In genomic region chr7:26199301-26200112, GRCh38 we compare ENCODE assay signal across 8 cellular contexts. TPM values are rescaled to one million over a fixed set of nuclear protein-coding genes. Genes with fewer than 3 reads are reported as not detected.
A peak's percentile ranks its signal among the peaks of the same experiment; 100 is the strongest.
DNase-seq lines count a peak whose midpoint lies in the region; ATAC-seq and TF ChIP-seq lines count a peak whose summit lies in the region.

No MANE protein-coding gene starts in this region.

- ATAC-seq in HG03280 (IDR thresholded peaks at IDR 0.05; ENCODE audit: unreplicated experiment): no peak

- peak overlapping the region; percentile 98 to 100 (median 100) for H3K27ac ChIP-seq in dorsolateral prefrontal cortex

- intact Hi-C loops in dorsolateral prefrontal cortex (cut with DNase I): loop anchor here (1.0 to 10.0 kb wide), 8 partner anchors 47 to 305 kb away; partner anchors contain the start of genes NFE2L3 (in 1 of the 2) and SNX10 (in 1 of the 2)

- peak overlapping the region; percentile 72 to 100 (median 96) for H3K4me3 ChIP-seq in dorsolateral prefrontal cortex

- CTCF ChIA-PET in HEK293T (lab: Yijun Ruan, JAX): interaction anchor here (0.6 to 3.4 kb wide), 3 partner anchors 36 to 915 kb away, joined by 3 to 13 read pairs (median 4); no protein-coding TSS in a partner anchor

- DNase-seq in DMS79 (lab: John Stamatoyannopoulos, UW): peak; percentile 54
- peak; percentile 52 for DNase-seq in NCI-H1105 (lab: John Stamatoyannopoulos, UW)
- DNase-seq in activated CD4-positive, alpha-beta T cell treated with anti-CD3 and anti-CD28 coated beads, Interleukin-2, amount 50 U/mL, for 48 hours: peak; percentile 58 to 67
- DNase-seq in dorsolateral prefrontal cortex: peak in 9 of 10 donors; percentile 47 to 70 (median 62)
- peak; percentile 55 to 74 for DNase-seq in lung microvascular endothelial cell (ENCODE audit: low read depth in 2 of 2)
- peak; percentile 44 for DNase-seq in stimulated activated CD8-positive, alpha-beta memory T cell treated with anti-CD3 and anti-CD28 coated beads, Interleukin-12 subunit alpha, Interleukin-12 subunit beta, amount 100 ng/mL, for 1 hour (ENCODE audit: low read depth)
- DNase-seq in HEK293T (ENCODE audit: extremely low spot score): no peak

- POLR2A ChIA-PET in HEK293T (lab: Yijun Ruan, JAX): interaction anchor here (0.6 to 6.8 kb wide), 41 partner anchors 7 to 985 kb away, joined by 3 to 46 read pairs (median 4); partner anchors contain the start of genes HOXA11, HOXA3, HOXA5 and HOXA6

- H3K27me3 ChIP-seq in dorsolateral prefrontal cortex: no peaks in the 10 kb centered on the region

- peak in 6 of 56 donors; percentile 5 to 25 (median 12) for TF ChIP-seq CTCF in dorsolateral prefrontal cortex (IDR thresholded peaks at IDR 0.05 in 54 of 56, conservative IDR thresholded peaks at IDR 0.05 in 2 of 56; ENCODE audit: low read depth in 1 of 56, partially characterized antibody in 56 of 56)

TF ChIP-seq in HEK293T, 16 proteins besides CTCF, POLR2A, EP300 and RAD21:
- TF ChIP-seq L3MBTL2 (conservative IDR thresholded peaks at IDR 0.05) (no peak; the same call in 1 of the 2 replicates), LEF1 (IDR thresholded peaks at IDR 0.05; ENCODE audit: borderline replicate concordance) (no peak), ELF4 (IDR thresholded peaks at IDR 0.05) (no peak), TARDBP (IDR thresholded peaks at IDR 0.05) (no peak), FOXM1 (IDR thresholded peaks at IDR 0.05; ENCODE audit: borderline replicate concordance) (no peak), SUZ12 (IDR thresholded peaks at IDR 0.05) (no peak), FOXK2 (IDR thresholded peaks at IDR 0.05) (no peak), HDGF (IDR thresholded peaks at IDR 0.05; ENCODE audit: borderline replicate concordance) (no peak), FOXA1 (IDR thresholded peaks at IDR 0.05) (no peak), SP1 (IDR thresholded peaks at IDR 0.05) (no peak), BHLHE40 (IDR thresholded peaks at IDR 0.05; ENCODE audit: borderline replicate concordance) (no peak), NFRKB (IDR thresholded peaks at IDR 0.05) (no peak; the same call in 1 of the 2 replicates)
- TF ChIP-seq, protein P1, sequence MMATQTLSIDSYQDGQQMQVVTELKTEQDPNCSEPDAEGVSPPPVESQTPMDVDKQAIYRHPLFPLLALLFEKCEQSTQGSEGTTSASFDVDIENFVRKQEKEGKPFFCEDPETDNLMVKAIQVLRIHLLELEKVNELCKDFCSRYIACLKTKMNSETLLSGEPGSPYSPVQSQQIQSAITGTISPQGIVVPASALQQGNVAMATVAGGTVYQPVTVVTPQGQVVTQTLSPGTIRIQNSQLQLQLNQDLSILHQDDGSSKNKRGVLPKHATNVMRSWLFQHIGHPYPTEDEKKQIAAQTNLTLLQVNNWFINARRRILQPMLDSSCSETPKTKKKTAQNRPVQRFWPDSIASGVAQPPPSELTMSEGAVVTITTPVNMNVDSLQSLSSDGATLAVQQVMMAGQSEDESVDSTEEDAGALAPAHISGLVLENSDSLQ (IDR thresholded peaks at IDR 0.05): no peak

RNA-seq across cellular contexts. Expression of gene HNRNPA2B1, which starts 1.0 kb away (rescaled TPM):
- total RNA-seq in dorsolateral prefrontal cortex (100 to 1,000 TPM; 303 to 523 (median 384) TPM), lung microvascular endothelial cell (67.1 and 89.4 TPM in 2 replicates)

RNA-seq across cellular contexts. Expression of gene CBX3, which starts 2.0 kb away (rescaled TPM):
- total RNA-seq in dorsolateral prefrontal cortex (10 to 100 TPM; 51.7 to 92.1 (median 75.3) TPM), lung microvascular endothelial cell (95.0 and 103 TPM in 2 replicates)

RNA-seq across cellular contexts. Expression of gene NFE2L3, which starts 47.5 kb away (rescaled TPM):
- total RNA-seq in dorsolateral prefrontal cortex (1 to 10 TPM in 40 of 120 experiments, under 1 TPM in 75, not detected in 5; 0.15 to 5.3 (median 0.80) TPM), lung microvascular endothelial cell (10.3 and 19.4 TPM in 2 replicates)
